In genomic region chr19:48836089-48837017, GRCh38 we compare ENCODE assay signal across 8 cellular contexts. TPM values are rescaled to one million over a fixed set of nuclear protein-coding genes. Genes with fewer than 3 reads are reported as not detected.
DNase-seq lines count a peak whose midpoint lies in the region; ATAC-seq, FAIRE-seq and TF ChIP-seq lines count a peak whose summit lies in the region.

HSD17B14 (minus strand) TSS chr19:48836491; CDS start chr19:48836411, 80 bp downstream.

- ATAC-seq in GM18907 (IDR thresholded peaks at IDR 0.05; ENCODE audit: unreplicated experiment) (peak; percentile 21), RWPE2 (ENCODE audit: low read depth) (peak; percentile 11)

- peak within 1 kb of the TSS; percentile 53 for H3K27ac ChIP-seq in AG04450 (ENCODE audit: low read depth, low read length)
- H3K27ac ChIP-seq in RWPE2 (ENCODE audit: poor library complexity, severe bottlenecking), result no peak within 1 kb of the TSS

- no peaks in the 10 kb centered on the region for H3K36me3 ChIP-seq in RWPE2 (ENCODE audit: low read depth)
- H3K36me3 ChIP-seq in mucosa of stomach (ENCODE audit: control insufficient read depth, insufficient read depth, low read length), result no peaks in the 10 kb centered on the region

- H3K4me3 ChIP-seq in AG04450 (ENCODE audit: low read depth, low read length) (peak within 1 kb of the TSS; percentile 54), RWPE2 (ENCODE audit: severe bottlenecking) (peak within 1 kb of the TSS; percentile 6), epithelial cell of esophagus (ENCODE audit: low read length) (peak within 1 kb of the TSS; percentile 30), mucosa of stomach (ENCODE audit: low read length) (no peak within 1 kb of the TSS)

- CTCF ChIA-PET in AG04450 (lab: Charles Lee), result interaction anchor here (0.6 to 4.1 kb wide), 14 partner anchors 8 to 191 kb away, joined by 3 to 46 read pairs (median 5); partner anchors contain the start of genes BCAT2, GYS1 and RUVBL2

- POLR2A ChIA-PET in AG04450 (lab: Yijun Ruan, JAX), result interaction anchor here (0.8 to 1.3 kb wide), 5 partner anchors 36 to 191 kb away, joined by 3 to 4 read pairs (median 3); partner anchors contain the start of genes CA11 and PPP1R15A

- H3K4me1 ChIP-seq in RWPE2 (ENCODE audit: insufficient read depth, poor library complexity, severe bottlenecking), result no peaks in the 10 kb centered on the region
- H3K4me1 ChIP-seq in mucosa of stomach (ENCODE audit: control insufficient read depth, insufficient read depth, low read length), result peaks cover 18% of the 10 kb centered on the region

- H3K9ac ChIP-seq in mucosa of stomach (ENCODE audit: low read length), result peak within 1 kb of the TSS; percentile 54

- H3K9me3 ChIP-seq in AG04450 (ENCODE audit: control insufficient read depth, insufficient read depth, low read length) (no peaks in the 10 kb centered on the region; the same call in 1 of the 2 replicates), RWPE2 (ENCODE audit: severe bottlenecking) (no peaks in the 10 kb centered on the region), mucosa of stomach (ENCODE audit: control insufficient read depth, low read length) (no peaks in the 10 kb centered on the region)

- H3K27me3 ChIP-seq in AG04450 (ENCODE audit: control insufficient read depth, insufficient read depth, low read length), result no peaks in the 10 kb centered on the region
- H3K27me3 ChIP-seq in RWPE2 (ENCODE audit: insufficient read depth, poor library complexity, severe bottlenecking), result no peaks in the 10 kb centered on the region
- peaks cover 10% of the 10 kb centered on the region for H3K27me3 ChIP-seq in mucosa of stomach (ENCODE audit: control insufficient read depth, insufficient read depth, low read length)

- DNase-seq in AG04450 (ENCODE audit: low read depth, low spot score) (no peak), RWPE2 (ENCODE audit: low spot score) (no peak), epithelial cell of esophagus (ENCODE audit: low read depth) (no peak), AML-193 (lab: John Stamatoyannopoulos, UW) (no peak), H4 (ENCODE audit: low spot score) (no peak), H54 (ENCODE audit: insufficient read length, low spot score) (no peak)

- FAIRE-seq in H54 (lab: Jason Lieb, UNC), result no peak

- TF ChIP-seq CTCF in AG04450 (IDR thresholded peaks at IDR 0.05; ENCODE audit: low read depth, low read length), result no peak
- TF ChIP-seq CTCF in RWPE2 (IDR thresholded peaks at IDR 0.05; ENCODE audit: poor library complexity, severe bottlenecking), result peak; percentile 62
- TF ChIP-seq CTCF in epithelial cell of esophagus (IDR thresholded peaks at IDR 0.05; ENCODE audit: insufficient read depth, low read depth, low read length, missing control alignments), result no peak

- TF ChIP-seq POLR2A in H54 (IDR thresholded peaks at IDR 0.05; ENCODE audit: low read depth, low read length), result no peak

RNA-seq across cellular contexts. Expression of gene HSD17B14, which starts in this region (rescaled TPM):
- 2.3 and 3.6 TPM in 2 replicates for polyA plus RNA-seq in AG04450 (2011; rRNA removed)
- 1.1 and 1.7 TPM in 2 replicates for polyA minus RNA-seq in AG04450 (2011; rRNA and poly(A)+ RNA removed)
- total RNA-seq in H4 (2014; rRNA removed; shearing (Covaris generic)), result not detected in 2 replicates
